In genomic region chr14:65838565-65838964, GRCh38 we compare ENCODE assay signal across 20 cellular contexts.
"Had no signal": no experiment of that assay in that cellular context is flagged by ENCODE, and none has a peak within 500 bp of the region (broad histone marks: within the 10 kb centered on the region; RNA-seq: fewer than 3 reads in every experiment).

No MANE protein-coding gene starts in this region.

- H3K4me1 ChIP-seq: breast epithelium had no signal

- H3K4me3 ChIP-seq: breast epithelium, esophagus squamous epithelium, mucosa of descending colon, psoas muscle, sigmoid colon, SK-N-MC, suprapubic skin had no signal

- DNase-seq: activated CD4-positive, alpha-beta T cell treated with anti-CD3 and anti-CD28 coated beads, Interleukin-2, amount 50 U/mL, for 48 hours; activated CD8-positive, alpha-beta memory T cell treated with anti-CD3 and anti-CD28 coated beads, Interleukin-2, amount 50 U/mL, for 4 hours; activated naive CD4-positive, alpha-beta T cell treated with Interleukin-2 at 50 U/mL for 16 hours; anterior cingulate cortex; esophagus squamous epithelium; foreskin fibroblast; glutamatergic neuron; mammary epithelial cell; mucosa of descending colon; psoas muscle; sigmoid colon; stimulated activated naive CD8-positive, alpha-beta T cell treated with anti-CD3 and anti-CD28 coated beads, Interleukin-15, Interleukin-2, amounts not matched to agents 100 U/mL and 50 U/mL, for 24 hours; T-helper 17 cell had no signal

- H3K27ac ChIP-seq: breast epithelium, esophagus squamous epithelium, psoas muscle, sigmoid colon, SK-N-MC, suprapubic skin had no signal

- H3K27me3 Mint-ChIP-seq: T-helper 17 cell had no signal

- H3K36me3 ChIP-seq: breast epithelium, esophagus squamous epithelium, sigmoid colon, suprapubic skin had no signal

- H3K9me3 ChIP-seq: breast epithelium, esophagus squamous epithelium, mucosa of descending colon, psoas muscle, sigmoid colon, suprapubic skin had no signal

- H3K9me3 Mint-ChIP-seq: nephron, type B pancreatic cell had no signal

- H3K4me3 Mint-ChIP-seq: nephron, T-helper 17 cell, type B pancreatic cell had no signal

- ATAC-seq: mucosa of descending colon; psoas muscle; stimulated activated naive CD8-positive, alpha-beta T cell treated with anti-CD3 and anti-CD28 coated beads, Interleukin-15, Interleukin-2, amounts not matched to agents 100 U/mL and 50 U/mL, for 24 hours; T-helper 17 cell had no signal

- H3K36me3 Mint-ChIP-seq: type B pancreatic cell had no signal

- H3K27ac Mint-ChIP-seq: nephron, T-helper 17 cell, type B pancreatic cell had no signal

- FAIRE-seq: islet of Langerhans, TTC549 had no signal

- H3K27me3 ChIP-seq: breast epithelium, esophagus squamous epithelium, sigmoid colon, suprapubic skin had no signal
